11 cellular contexts compared by ENCODE assay signal in genomic region chr12:53696655-53697321, GRCh38. TPM values are rescaled to one million over a fixed set of nuclear protein-coding genes. Genes with fewer than 3 reads are reported as not detected.
DNase-seq lines count a peak whose midpoint lies in the region; ATAC-seq and TF ChIP-seq lines count a peak whose summit lies in the region.
"Had no signal": no experiment of that assay in that cellular context is flagged by ENCODE, and none has a peak within 500 bp of the region (broad histone marks: within the 10 kb centered on the region; RNA-seq: fewer than 3 reads in every experiment).

No MANE protein-coding gene starts in this region.

- no peak for TF ChIP-seq CTCF in epithelial cell of proximal tubule (conservative IDR thresholded peaks at IDR 0.05; ENCODE audit: low read depth, low read length)

- peak overlapping the region in 7 of 8 donors; percentile 19 to 85 (median 59) for H3K4me3 Mint-ChIP-seq in CD4-positive, alpha-beta memory T cell
- peak overlapping the region; percentile 40 for H3K4me3 Mint-ChIP-seq in natural killer cell treated with Interleukin-12 subunit alpha and Interleukin-12 subunit beta and Interleukin-15 and Interleukin-18, amount 100 ng/mL, for 72 hours
- H3K4me3 Mint-ChIP-seq: activated CD4-positive, alpha-beta T cell treated with anti-CD3 and anti-CD28 coated beads, Interleukin-2, amount 10 ng/mL, durations not matched to agents 7 days and 5 days had no signal

- H3K9me3 ChIP-seq in CD4-positive, alpha-beta memory T cell (ENCODE audit: control insufficient read depth in 1 of 2, low read length in 2 of 2) = no peaks in the 10 kb centered on the region
- H3K9me3 ChIP-seq: pancreas had no signal

- H3K4me1 Mint-ChIP-seq in CD4-positive, alpha-beta memory T cell = peaks cover 21 to 39% (median 30%) of the 10 kb centered on the region in 4 donors
- H3K4me1 Mint-ChIP-seq in natural killer cell treated with Interleukin-12 subunit alpha and Interleukin-12 subunit beta and Interleukin-15 and Interleukin-18, amount 100 ng/mL, for 72 hours (ENCODE audit: low read depth in 2 of 2) = peaks cover 20 to 27% of the 10 kb centered on the region in 2 donors

- no peak overlapping the region for H3K4me3 ChIP-seq in CD4-positive, alpha-beta memory T cell (ENCODE audit: low read length in 2 of 2)
- peak overlapping the region; percentile 33 for H3K4me3 ChIP-seq in epithelial cell of proximal tubule (ENCODE audit: low read depth, low read length)
- H3K4me3 ChIP-seq: pancreas had no signal

- CTCF ChIA-PET in CD4-positive, alpha-beta memory T cell (lab: Charles Lee; ENCODE audit: partially characterized antibody) = interaction anchor here (13.4 kb wide), 1 partner anchor 48 kb away, joined by 215 read pairs; no protein-coding TSS in a partner anchor

- no peaks in the 10 kb centered on the region for H3K36me3 ChIP-seq in CD4-positive, alpha-beta memory T cell (ENCODE audit: insufficient read depth, low read length)
- H3K36me3 ChIP-seq: pancreas had no signal

- no peak for ATAC-seq in natural killer cell treated with Interleukin-12 subunit alpha and Interleukin-12 subunit beta and Interleukin-15 and Interleukin-18, amount 100 ng/mL, for 72 hours
- no peak for ATAC-seq in HG02884 (IDR thresholded peaks at IDR 0.05; ENCODE audit: unreplicated experiment)

- H3K27me3 ChIP-seq in CD4-positive, alpha-beta memory T cell (ENCODE audit: insufficient read depth, low read length) = peaks cover 45% of the 10 kb centered on the region

- H3K27ac ChIP-seq in CD4-positive, alpha-beta memory T cell (ENCODE audit: low read depth, low read length) = no peak overlapping the region
- H3K27ac ChIP-seq: pancreas had no signal

- no peak for DNase-seq in CD4-positive, alpha-beta memory T cell
- DNase-seq in NCI-H187 treated with DMSO at 0.1 percent for 48 hours (lab: John Stamatoyannopoulos, UW) (peak; percentile 60), epithelial cell of proximal tubule (ENCODE audit: low read depth) (no peak), DMS 273 (lab: John Stamatoyannopoulos, UW; ENCODE audit: unreplicated experiment) (no peak), DMS53 (lab: John Stamatoyannopoulos, UW) (no peak), AG20443 (ENCODE audit: low spot score) (no peak)
- no peak for DNase-seq in natural killer cell treated with Interleukin-12 subunit alpha and Interleukin-12 subunit beta and Interleukin-15 and Interleukin-18, amount 100 ng/mL, for 72 hours (ENCODE audit: low spot score)
- DNase-seq: activated CD4-positive, alpha-beta T cell treated with anti-CD3 and anti-CD28 coated beads, Interleukin-2, amount 10 ng/mL, durations not matched to agents 7 days and 5 days; stimulated activated naive CD4-positive, alpha-beta T cell treated with Interleukin-2 at 50 U/mL for 16 hours had no signal

- intact Hi-C loops in CD4-positive, alpha-beta memory T cell (cut with micrococcal nuclease) = loop anchor here (2.0 kb wide), 1 partner anchor 20 kb away; the partner anchor contains the start of gene ATP5MC2

- POLR2A ChIA-PET in CD4-positive, alpha-beta memory T cell (lab: Charles Lee; ENCODE audit: partially characterized antibody) = no interaction called here

- peaks cover 23% of the 10 kb centered on the region for H3K4me1 ChIP-seq in CD4-positive, alpha-beta memory T cell (ENCODE audit: insufficient read depth, low read length)
- H3K4me1 ChIP-seq: pancreas had no signal

- H3K27me3 Mint-ChIP-seq in CD4-positive, alpha-beta memory T cell = peaks cover 60 to 76% of the 10 kb centered on the region in 2 donors
- peaks cover 57 to 83% of the 10 kb centered on the region in 2 donors for H3K27me3 Mint-ChIP-seq in natural killer cell treated with Interleukin-12 subunit alpha and Interleukin-12 subunit beta and Interleukin-15 and Interleukin-18, amount 100 ng/mL, for 72 hours

- H3K27ac Mint-ChIP-seq in CD4-positive, alpha-beta memory T cell = peak overlapping the region in 2 of 7 donors; percentile 31 to 38
- no peak overlapping the region for H3K27ac Mint-ChIP-seq in natural killer cell treated with Interleukin-12 subunit alpha and Interleukin-12 subunit beta and Interleukin-15 and Interleukin-18, amount 100 ng/mL, for 72 hours
- H3K27ac Mint-ChIP-seq: activated CD4-positive, alpha-beta T cell treated with anti-CD3 and anti-CD28 coated beads, Interleukin-2, amount 10 ng/mL, durations not matched to agents 7 days and 5 days had no signal

- peaks cover 0 to 1% (median 0%) of the 10 kb centered on the region in 8 donors for H3K9me3 Mint-ChIP-seq in CD4-positive, alpha-beta memory T cell
- H3K9me3 Mint-ChIP-seq in natural killer cell treated with Interleukin-12 subunit alpha and Interleukin-12 subunit beta and Interleukin-15 and Interleukin-18, amount 100 ng/mL, for 72 hours = no peaks in the 10 kb centered on the region
- H3K9me3 Mint-ChIP-seq: activated CD4-positive, alpha-beta T cell treated with anti-CD3 and anti-CD28 coated beads, Interleukin-2, amount 10 ng/mL, durations not matched to agents 7 days and 5 days had no signal

- H3K36me3 Mint-ChIP-seq in CD4-positive, alpha-beta memory T cell = peaks cover 0 to 4% of the 10 kb centered on the region in 2 donors
- no peaks in the 10 kb centered on the region for H3K36me3 Mint-ChIP-seq in natural killer cell treated with Interleukin-12 subunit alpha and Interleukin-12 subunit beta and Interleukin-15 and Interleukin-18, amount 100 ng/mL, for 72 hours

RNA-seq across cellular contexts. Expression of gene ATP5MC2, which starts 20.9 kb away (rescaled TPM):
- 100 to 1,000 TPM; 238 to 246 TPM for total RNA-seq in CD4-positive, alpha-beta memory T cell
- polyA plus RNA-seq in CD4-positive, alpha-beta memory T cell = 100 to 1,000 TPM; 519 to 581 TPM
- total RNA-seq in epithelial cell of proximal tubule = 311 and 313 TPM in 2 replicates
- total RNA-seq in natural killer cell treated with Interleukin-12 subunit alpha and Interleukin-12 subunit beta and Interleukin-15 and Interleukin-18, amount 100 ng/mL, for 72 hours = 100 to 1,000 TPM; 221 to 334 TPM

RNA-seq across cellular contexts. Expression of gene CALCOCO1, which starts 30.5 kb away (rescaled TPM):
- 100 to 1,000 TPM; 177 to 178 TPM for total RNA-seq in CD4-positive, alpha-beta memory T cell
- 10 to 100 TPM; 77.3 to 88.3 TPM for polyA plus RNA-seq in CD4-positive, alpha-beta memory T cell
- 16.8 and 41.2 TPM in 2 replicates for total RNA-seq in epithelial cell of proximal tubule
- 10 to 100 TPM; 39.0 to 79.8 TPM for total RNA-seq in natural killer cell treated with Interleukin-12 subunit alpha and Interleukin-12 subunit beta and Interleukin-15 and Interleukin-18, amount 100 ng/mL, for 72 hours

RNA-seq across cellular contexts. Expression of gene CISTR, which starts 55.0 kb away (rescaled TPM):
- not detected for total RNA-seq in CD4-positive, alpha-beta memory T cell
- polyA plus RNA-seq in CD4-positive, alpha-beta memory T cell = not detected
- total RNA-seq in epithelial cell of proximal tubule = not detected in 2 replicates
- total RNA-seq in natural killer cell treated with Interleukin-12 subunit alpha and Interleukin-12 subunit beta and Interleukin-15 and Interleukin-18, amount 100 ng/mL, for 72 hours = not detected
- total RNA-seq: activated CD4-positive, alpha-beta T cell treated with anti-CD3 and anti-CD28 coated beads, Interleukin-2, amount 10 ng/mL, durations not matched to agents 7 days and 5 days; pancreas had no signal
- polyA plus RNA-seq: pancreas had no signal
